ENCODE assay signal across 1 cellular context in genomic region chr3:49566312-49566711, GRCh38.
TF ChIP-seq lines count a peak whose summit lies in the region.

No MANE protein-coding gene starts in this region.

TF ChIP-seq in SK-N-SH, 30 proteins besides CTCF, POLR2A, EP300 and RAD21 (continued from another document):
- no peak for TF ChIP-seq USF2 (IDR thresholded peaks at IDR 0.05; ENCODE audit: borderline replicate concordance, low read depth, low read length)
- no peak for TF ChIP-seq TAF1 (IDR thresholded peaks at IDR 0.05; ENCODE audit: borderline replicate concordance, low read depth, low read length)
- TF ChIP-seq GABPA (IDR thresholded peaks at IDR 0.05; ENCODE audit: low read depth): no peak
- no peak for TF ChIP-seq POLR2AphosphoS5 (IDR thresholded peaks at IDR 0.05; ENCODE audit: low read depth, low read length)
- no peak for TF ChIP-seq MEF2A (IDR thresholded peaks at IDR 0.05; ENCODE audit: borderline replicate concordance, low read depth)
- TF ChIP-seq FOXJ3 (CRISPR knock-in tag; IDR thresholded peaks at IDR 0.05): no peak
- TF ChIP-seq RXRA (IDR thresholded peaks at IDR 0.05; ENCODE audit: borderline replicate concordance, low read depth): no peak
- TF ChIP-seq EZH2phosphoT487 (IDR thresholded peaks at IDR 0.05; ENCODE audit: borderline replicate concordance, low read depth): no peak
- no peak for TF ChIP-seq JUND (IDR thresholded peaks at IDR 0.05)
- TF ChIP-seq TEAD4 (IDR thresholded peaks at IDR 0.05; ENCODE audit: borderline replicate concordance, insufficient read depth): no peak
- no peak for TF ChIP-seq FOSL2 (IDR thresholded peaks at IDR 0.05; ENCODE audit: borderline replicate concordance, low read depth)
- no peak for TF ChIP-seq ZBTB33 (IDR thresholded peaks at IDR 0.05; ENCODE audit: borderline replicate concordance, low read depth)
- TF ChIP-seq CHD2 (IDR thresholded peaks at IDR 0.05; ENCODE audit: low read length, partially characterized antibody): no peak
- TF ChIP-seq PBX3 (IDR thresholded peaks at IDR 0.05): no peak
- TF ChIP-seq SMC3 (IDR thresholded peaks at IDR 0.05; ENCODE audit: low read depth, low read length): no peak
- no peak for TF ChIP-seq MXI1 (IDR thresholded peaks at IDR 0.05; ENCODE audit: low read depth, low read length)
